Comparison of ENCODE assay signal across 12 cellular contexts in the genomic region with DNA sequence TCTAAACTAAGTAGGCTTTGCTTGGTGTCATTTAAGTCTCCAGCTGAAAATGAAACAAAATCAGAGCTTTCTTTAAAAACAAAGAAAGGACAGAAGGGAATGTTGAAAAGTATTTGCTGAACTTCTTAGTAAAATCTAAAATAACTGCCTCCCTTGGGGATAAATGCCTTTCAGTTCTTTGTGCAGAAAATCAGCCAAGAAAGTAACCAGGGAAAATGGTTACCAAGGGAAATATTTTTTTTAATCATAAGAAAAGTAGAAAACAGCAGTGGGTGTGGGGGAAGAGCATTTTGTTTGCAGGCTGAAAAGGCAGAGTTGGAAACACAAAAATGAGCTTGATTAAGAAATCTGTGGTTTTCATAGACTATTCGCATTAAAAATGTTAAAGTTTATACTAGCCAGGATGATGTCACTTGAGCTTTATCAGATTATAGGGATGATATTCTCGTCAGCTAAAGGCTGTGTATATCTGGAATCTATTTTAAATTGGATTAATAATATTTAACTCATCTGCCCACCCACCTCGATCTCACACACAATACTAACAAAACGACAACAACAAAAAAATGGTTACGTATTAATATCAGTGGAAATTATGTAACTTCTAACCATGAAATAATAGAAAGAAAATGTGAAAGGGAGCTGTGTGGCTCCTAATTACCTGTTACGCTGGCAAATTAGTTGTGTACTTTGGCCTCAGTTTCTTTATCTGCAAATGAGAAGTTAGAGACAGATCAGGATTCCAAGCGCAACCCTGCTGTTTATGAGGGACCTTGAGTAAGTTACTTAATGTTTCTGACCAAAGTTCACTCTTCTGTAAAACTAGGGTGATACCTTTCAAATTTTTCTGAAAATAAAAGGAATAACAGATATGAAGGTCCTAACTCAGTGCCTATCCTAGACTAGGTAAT. TPM values are rescaled to one million over a fixed set of nuclear protein-coding genes. Genes with fewer than 3 reads are reported as not detected.
DNase-seq lines count a peak whose midpoint lies in the region; ATAC-seq and TF ChIP-seq lines count a peak whose summit lies in the region.
"Had no signal": no experiment of that assay in that cellular context is flagged by ENCODE, and none has a peak within 500 bp of the region (broad histone marks: within the 10 kb centered on the region; RNA-seq: fewer than 3 reads in every experiment).

A gene (minus strand): TSS at position 51 of the 911 bp plus-strand sequence. CDS start 13,124 bp downstream, outside the sequence.

- no peak for DNase-seq in dorsolateral prefrontal cortex
- peak; percentile 11 for DNase-seq in midbrain (lab: John Stamatoyannopoulos, UW)
- no peak for DNase-seq in transverse colon
- no peak for DNase-seq in cerebellar nuclear complex (lab: John Stamatoyannopoulos, UW)
- DNase-seq in activated CD4-positive, alpha-beta T cell treated with anti-CD3 and anti-CD28 coated beads, Interleukin-2, amount 50 U/mL, for 48 hours = no peak
- no peak for DNase-seq in DMS79 treated with DMSO at 0.1 percent for 48 hours (lab: John Stamatoyannopoulos, UW)
- DNase-seq: nephron progenitor cell; stimulated activated naive CD8-positive, alpha-beta T cell treated with anti-CD3 and anti-CD28 coated beads, Interleukin-15, amount 100 ng/mL, for 72 hours; WERI-Rb-1 had no signal

- peaks cover 5% of the 10 kb centered on the region for H3K4me1 ChIP-seq in Loucy (ENCODE audit: insufficient read depth, low read length, poor library complexity, severe bottlenecking)
- H3K4me1 ChIP-seq in transverse colon = no peaks in the 10 kb centered on the region

- H3K9me3 ChIP-seq in Loucy (ENCODE audit: insufficient read depth, low read depth, low read length) (no peaks in the 10 kb centered on the region), transverse colon (no peaks in the 10 kb centered on the region)

- H3K9ac ChIP-seq in Loucy (ENCODE audit: low read depth, low read length, poor library complexity, severe bottlenecking) = no peak within 1 kb of the TSS

- no peak for ATAC-seq in GM21576 (IDR thresholded peaks at IDR 0.05; ENCODE audit: unreplicated experiment)
- ATAC-seq: stimulated activated naive CD8-positive, alpha-beta T cell treated with anti-CD3 and anti-CD28 coated beads, Interleukin-15, amount 100 ng/mL, for 72 hours had no signal

- H3K36me3 ChIP-seq in Loucy (ENCODE audit: insufficient read depth, low read length) (no peaks in the 10 kb centered on the region), transverse colon (no peaks in the 10 kb centered on the region)
- H3K36me3 ChIP-seq: WERI-Rb-1 had no signal

- TF ChIP-seq EP300 in transverse colon (IDR thresholded peaks at IDR 0.05; ENCODE audit: low read depth) = no peak

- no peaks in the 10 kb centered on the region for H3K79me2 ChIP-seq in Loucy (ENCODE audit: insufficient read depth, low read length)

- TF ChIP-seq CTCF in Loucy (conservative IDR thresholded peaks at IDR 0.05; ENCODE audit: low read length) (no peak), dorsolateral prefrontal cortex (IDR thresholded peaks at IDR 0.05 in 54 of 56, conservative IDR thresholded peaks at IDR 0.05 in 2 of 56; ENCODE audit: low read depth in 1 of 56, partially characterized antibody in 56 of 56) (no peak), transverse colon (IDR thresholded peaks at IDR 0.05) (no peak)

- H3K27ac ChIP-seq in dorsolateral prefrontal cortex (peak within 1 kb of the TSS in 23 of 59 donors; percentile 1 to 75 (median 36)), transverse colon (peak within 1 kb of the TSS in 3 of 4 donors; percentile 25 to 40 (median 33))
- H3K27ac ChIP-seq: WERI-Rb-1 had no signal

- H3K4me2 ChIP-seq in Loucy (ENCODE audit: low read depth, low read length, poor library complexity, severe bottlenecking) = peak within 1 kb of the TSS; percentile 38

- in situ Hi-C loops in transverse colon (cut with MboI; ENCODE audit: low pct_ligation_motif_present in 1 of 4, low pct_unique_long_range_greater_than_20kb in 1 of 4, low sequenced_read_pairs in 3 of 4) = no loop called here

- no peak for TF ChIP-seq POLR2A in transverse colon (IDR thresholded peaks at IDR 0.05)

- no peaks in the 10 kb centered on the region for H4K20me1 ChIP-seq in Loucy (ENCODE audit: insufficient read depth, low read length, poor library complexity, severe bottlenecking)

- no peak within 1 kb of the TSS for H3K4me3 ChIP-seq in Loucy (ENCODE audit: low read length, poor library complexity, severe bottlenecking)
- peak within 1 kb of the TSS in 52 of 59 donors; percentile 0 to 51 (median 21) for H3K4me3 ChIP-seq in dorsolateral prefrontal cortex
- H3K4me3 ChIP-seq in transverse colon = no peak within 1 kb of the TSS

- intact Hi-C loops in dorsolateral prefrontal cortex (cut with DNase I) = no loop called here
- intact Hi-C loops in transverse colon (cut with DNase I; ENCODE audit: low total_unique reads) = no loop called here

- no peaks in the 10 kb centered on the region for H3F3A ChIP-seq in Loucy (ENCODE audit: low read depth)

- H3K9me2 ChIP-seq in Loucy (replicated peaks; ENCODE audit: low read depth, low read length) = no peaks in the 10 kb centered on the region

- H3K27me3 ChIP-seq in Loucy (ENCODE audit: insufficient read depth, low read length, poor library complexity, severe bottlenecking) (no peaks in the 10 kb centered on the region), dorsolateral prefrontal cortex (no peaks in the 10 kb centered on the region), transverse colon (no peaks in the 10 kb centered on the region)

- no peak within 1 kb of the TSS for H2AFZ ChIP-seq in Loucy (ENCODE audit: low read length)

- WGBS in transverse colon (ENCODE audit: low coverage in 1 of 2), 2 donors = 72 to 78% methylated on average over 6 to 7 of the region's 7 CpGs

RNA-seq across cellular contexts. Expression of the gene that starts here (rescaled TPM):
- total RNA-seq in dorsolateral prefrontal cortex (10 to 100 TPM in 3 of 120 experiments, 1 to 10 TPM in 115, under 1 TPM in 2; 0.57 to 17.8 (median 3.4) TPM), transverse colon (1 to 10 TPM in 3 of 4 donors, under 1 TPM in 1; 0.37 to 7.2 (median 3.1) TPM)
- total RNA-seq: dermis microvascular lymphatic vessel endothelial cell had no signal

Comparison
In these comparisons a context has a peak if more than half of its experiments do, and no peak if none do; other contexts are left out.
1. H3K4me3 ChIP-seq: peak in dorsolateral prefrontal cortex (52 of 59); none in Loucy (single experiment) and transverse colon (0 of 4).